Comparison of ENCODE assay signal across 8 cellular contexts in genomic region chr17:50290074-50290702, GRCh38. TPM values are rescaled to one million over a fixed set of nuclear protein-coding genes. Genes with fewer than 3 reads are reported as not detected.
A peak's percentile ranks its signal among the peaks of the same experiment; 100 is the strongest.
DNase-seq lines count a peak whose midpoint lies in the region; ATAC-seq lines count a peak whose summit lies in the region.

No MANE protein-coding gene starts in this region.

- no peaks in the 10 kb centered on the region; the same call in 1 of the 2 replicates for H3K27me3 ChIP-seq in SJCRH30

- no peak overlapping the region for H3K4me3 ChIP-seq in SJCRH30

- no peak for ATAC-seq in HG03039 (IDR thresholded peaks at IDR 0.05; ENCODE audit: unreplicated experiment)
- ATAC-seq in HG03521 (IDR thresholded peaks at IDR 0.05; ENCODE audit: unreplicated experiment) = no peak

- no peaks in the 10 kb centered on the region for H3K9me3 ChIP-seq in SJCRH30 (replicated peaks)

- peak; percentile 36 for DNase-seq in stimulated activated CD4-positive, alpha-beta T cell treated with anti-CD3 and anti-CD28 coated beads, Interleukin-15, amount 100 ng/mL, for 24 hours
- no peak for DNase-seq in stimulated activated CD4-positive, alpha-beta T cell treated with anti-CD3 and anti-CD28 coated beads, Interleukin-2, amount 100 ng/mL, for 24 hours
- DNase-seq in SW480 (ENCODE audit: low spot score) = peak; percentile 40
- peak; percentile 99 for DNase-seq in fibroblast of peridontal ligament (ENCODE audit: extremely low read depth)
- DNase-seq in occipital lobe (lab: John Stamatoyannopoulos, UW) = peak; percentile 26
- no peak for DNase-seq in SJCRH30

- H3K27ac ChIP-seq in SJCRH30 = no peak overlapping the region

- no peaks in the 10 kb centered on the region for H3K36me3 ChIP-seq in SJCRH30

- no peaks in the 10 kb centered on the region for H3K4me1 ChIP-seq in SJCRH30

RNA-seq across cellular contexts. Expression of gene TMEM92, which starts 15.9 kb away (rescaled TPM):
- total RNA-seq in occipital lobe = not detected
- total RNA-seq in SJCRH30 (2014; rRNA removed; shearing (Covaris generic)) = not detected in 2 replicates

RNA-seq across cellular contexts. Expression of gene XYLT2, which starts 55.7 kb away (rescaled TPM):
- 7.5 TPM for total RNA-seq in occipital lobe
- total RNA-seq in SJCRH30 (2014; rRNA removed; shearing (Covaris generic)) = 17.9 and 18.5 TPM in 2 replicates

Comparison
In these comparisons a context has a peak if more than half of its experiments do, and no peak if none do; other contexts are left out.
1. DNase-seq: peak in stimulated activated CD4-positive, alpha-beta T cell treated with anti-CD3 and anti-CD28 coated beads, Interleukin-15, amount 100 ng/mL, for 24 hours (single experiment), SW480 (single experiment), fibroblast of peridontal ligament (single experiment) and occipital lobe (single experiment); none in stimulated activated CD4-positive, alpha-beta T cell treated with anti-CD3 and anti-CD28 coated beads, Interleukin-2, amount 100 ng/mL, for 24 hours (0 of 2) and SJCRH30 (0 of 2).